8 cellular contexts compared by ENCODE assay signal in the genomic region with DNA sequence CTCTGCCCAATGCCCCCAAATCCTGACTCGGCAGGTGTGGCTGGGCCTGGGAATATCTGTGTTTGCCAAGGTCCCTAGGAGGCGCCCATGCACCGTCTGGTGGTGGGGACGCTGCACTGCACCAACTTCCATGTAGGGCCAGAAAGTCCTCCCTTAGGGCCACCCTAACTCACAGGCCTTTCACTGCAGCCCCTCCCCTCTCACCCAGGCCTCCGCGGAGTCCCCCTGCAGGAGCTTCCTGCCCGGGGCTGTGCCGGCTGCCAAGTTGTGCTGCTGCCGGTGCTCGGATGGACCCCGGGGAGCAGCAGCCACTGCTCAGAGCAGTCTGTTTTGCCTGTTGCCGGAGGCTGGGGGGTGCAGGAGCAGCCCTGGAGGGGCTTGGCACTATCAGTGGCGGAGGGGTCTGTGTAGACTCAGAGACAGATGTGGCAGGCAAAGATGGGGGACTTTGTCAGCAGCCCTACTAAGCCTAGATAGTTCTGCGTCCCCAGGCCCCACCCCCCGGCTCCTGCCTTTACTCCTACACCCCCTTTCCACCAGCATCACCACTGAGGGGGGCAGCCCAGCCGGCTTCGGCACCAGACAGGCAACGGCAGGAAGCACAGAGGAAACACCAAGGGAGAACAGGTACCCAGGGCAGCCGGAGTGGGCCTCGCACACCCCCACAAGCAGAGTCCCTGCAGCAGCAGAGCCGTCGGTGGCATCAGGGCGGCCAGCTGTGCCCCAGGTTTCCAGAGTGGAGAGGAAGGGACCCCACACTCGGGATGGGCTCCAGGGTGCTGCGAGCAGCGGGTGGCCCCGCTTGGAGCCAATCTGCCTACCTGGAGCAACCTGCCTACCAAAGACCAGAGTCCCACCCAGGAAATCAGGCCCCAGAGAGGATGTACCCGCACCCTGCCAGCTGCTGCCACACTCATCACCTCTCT.
DNase-seq lines count a peak whose midpoint lies in the region; ATAC-seq and TF ChIP-seq lines count a peak whose summit lies in the region.

No MANE protein-coding gene starts in this region.

- H3K9me3 ChIP-seq in left lung (no peaks in the 10 kb centered on the region), upper lobe of right lung (no peaks in the 10 kb centered on the region)

- H3K27me3 ChIP-seq in left lung (peaks cover 16 to 96% of the 10 kb centered on the region in 2 donors), upper lobe of right lung (peaks cover 52% of the 10 kb centered on the region)

- H3K36me3 ChIP-seq in left lung (no peaks in the 10 kb centered on the region), upper lobe of right lung (no peaks in the 10 kb centered on the region)

- intact Hi-C loops in left lung (cut with DNase I) (no loop called here), upper lobe of right lung (cut with DNase I) (no loop called here)

- peak; percentile 2 for DNase-seq in SIG-M5 treated with dmso at 0.1 percent for 504 hours (lab: John Stamatoyannopoulos, UW; ENCODE audit: unreplicated experiment)
- DNase-seq in SIG-M5 (lab: John Stamatoyannopoulos, UW) = no peak
- peak; percentile 63 for DNase-seq in NCI-H1092 (lab: John Stamatoyannopoulos, UW)
- DNase-seq in caudate nucleus (lab: John Stamatoyannopoulos, UW) = peak in 50 of 61 donors; percentile 9 to 72 (median 49)
- DNase-seq in left lung = no peak
- no peak for DNase-seq in upper lobe of right lung
- no peak for DNase-seq in NCI-H2227 (lab: John Stamatoyannopoulos, UW; ENCODE audit: unreplicated experiment)

- ATAC-seq in left lung (peak; percentile 82), upper lobe of right lung (peak; percentile 50), HG03159 (IDR thresholded peaks at IDR 0.05; ENCODE audit: unreplicated experiment) (no peak)

- H3K4me1 ChIP-seq in left lung (no peaks in the 10 kb centered on the region), upper lobe of right lung (no peaks in the 10 kb centered on the region)

- H3K27ac ChIP-seq in caudate nucleus (ENCODE audit: low read depth, low read length) (peak overlapping the region; percentile 65), left lung (no peak overlapping the region), upper lobe of right lung (no peak overlapping the region)

- H3K4me3 ChIP-seq in left lung (no peak overlapping the region), upper lobe of right lung (no peak overlapping the region)

- TF ChIP-seq CTCF in left lung (IDR thresholded peaks at IDR 0.05) (peak; percentile 32 to 39), upper lobe of right lung (IDR thresholded peaks at IDR 0.05) (peak; percentile 42)

Comparison
In these comparisons a context has a peak if more than half of its experiments do, and no peak if none do; other contexts are left out.
1. DNase-seq: peak in SIG-M5 treated with dmso at 0.1 percent for 504 hours (single experiment), NCI-H1092 (single experiment) and caudate nucleus (50 of 61); none in SIG-M5 (single experiment), left lung (0 of 2), upper lobe of right lung (single experiment) and NCI-H2227 (single experiment).